Comparison of ENCODE assay signal across 1 cellular context in the genomic region with DNA sequence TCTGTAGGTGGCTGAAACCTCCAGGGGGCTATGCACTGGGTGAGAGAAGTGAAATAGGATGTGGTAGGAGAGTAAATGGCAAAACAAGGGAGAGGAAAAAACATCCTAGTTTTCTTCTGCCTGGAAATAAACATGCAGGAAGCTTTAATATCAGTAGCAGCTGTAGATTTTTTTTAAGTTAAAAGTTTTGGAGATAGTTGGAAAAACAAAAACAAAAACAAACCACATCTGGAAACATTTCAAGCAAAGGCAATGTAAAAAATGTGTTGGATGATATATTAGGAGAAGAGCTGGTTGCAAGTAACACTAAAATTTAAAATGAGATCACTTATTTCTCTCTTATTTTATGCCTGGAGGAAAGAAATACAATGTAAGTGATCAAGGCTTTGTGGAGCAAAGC.
TF ChIP-seq lines count a peak whose summit lies in the region.

No MANE protein-coding gene starts in this region.

TF ChIP-seq in SK-N-SH, 30 proteins besides CTCF, POLR2A, EP300 and RAD21 (continued from another document):
- TF ChIP-seq, protein P1, sequence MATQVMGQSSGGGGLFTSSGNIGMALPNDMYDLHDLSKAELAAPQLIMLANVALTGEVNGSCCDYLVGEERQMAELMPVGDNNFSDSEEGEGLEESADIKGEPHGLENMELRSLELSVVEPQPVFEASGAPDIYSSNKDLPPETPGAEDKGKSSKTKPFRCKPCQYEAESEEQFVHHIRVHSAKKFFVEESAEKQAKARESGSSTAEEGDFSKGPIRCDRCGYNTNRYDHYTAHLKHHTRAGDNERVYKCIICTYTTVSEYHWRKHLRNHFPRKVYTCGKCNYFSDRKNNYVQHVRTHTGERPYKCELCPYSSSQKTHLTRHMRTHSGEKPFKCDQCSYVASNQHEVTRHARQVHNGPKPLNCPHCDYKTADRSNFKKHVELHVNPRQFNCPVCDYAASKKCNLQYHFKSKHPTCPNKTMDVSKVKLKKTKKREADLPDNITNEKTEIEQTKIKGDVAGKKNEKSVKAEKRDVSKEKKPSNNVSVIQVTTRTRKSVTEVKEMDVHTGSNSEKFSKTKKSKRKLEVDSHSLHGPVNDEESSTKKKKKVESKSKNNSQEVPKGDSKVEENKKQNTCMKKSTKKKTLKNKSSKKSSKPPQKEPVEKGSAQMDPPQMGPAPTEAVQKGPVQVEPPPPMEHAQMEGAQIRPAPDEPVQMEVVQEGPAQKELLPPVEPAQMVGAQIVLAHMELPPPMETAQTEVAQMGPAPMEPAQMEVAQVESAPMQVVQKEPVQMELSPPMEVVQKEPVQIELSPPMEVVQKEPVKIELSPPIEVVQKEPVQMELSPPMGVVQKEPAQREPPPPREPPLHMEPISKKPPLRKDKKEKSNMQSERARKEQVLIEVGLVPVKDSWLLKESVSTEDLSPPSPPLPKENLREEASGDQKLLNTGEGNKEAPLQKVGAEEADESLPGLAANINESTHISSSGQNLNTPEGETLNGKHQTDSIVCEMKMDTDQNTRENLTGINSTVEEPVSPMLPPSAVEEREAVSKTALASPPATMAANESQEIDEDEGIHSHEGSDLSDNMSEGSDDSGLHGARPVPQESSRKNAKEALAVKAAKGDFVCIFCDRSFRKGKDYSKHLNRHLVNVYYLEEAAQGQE (IDR thresholded peaks at IDR 0.05; ENCODE audit: low read depth, low read length), result no peak
- TF ChIP-seq, protein P2, sequence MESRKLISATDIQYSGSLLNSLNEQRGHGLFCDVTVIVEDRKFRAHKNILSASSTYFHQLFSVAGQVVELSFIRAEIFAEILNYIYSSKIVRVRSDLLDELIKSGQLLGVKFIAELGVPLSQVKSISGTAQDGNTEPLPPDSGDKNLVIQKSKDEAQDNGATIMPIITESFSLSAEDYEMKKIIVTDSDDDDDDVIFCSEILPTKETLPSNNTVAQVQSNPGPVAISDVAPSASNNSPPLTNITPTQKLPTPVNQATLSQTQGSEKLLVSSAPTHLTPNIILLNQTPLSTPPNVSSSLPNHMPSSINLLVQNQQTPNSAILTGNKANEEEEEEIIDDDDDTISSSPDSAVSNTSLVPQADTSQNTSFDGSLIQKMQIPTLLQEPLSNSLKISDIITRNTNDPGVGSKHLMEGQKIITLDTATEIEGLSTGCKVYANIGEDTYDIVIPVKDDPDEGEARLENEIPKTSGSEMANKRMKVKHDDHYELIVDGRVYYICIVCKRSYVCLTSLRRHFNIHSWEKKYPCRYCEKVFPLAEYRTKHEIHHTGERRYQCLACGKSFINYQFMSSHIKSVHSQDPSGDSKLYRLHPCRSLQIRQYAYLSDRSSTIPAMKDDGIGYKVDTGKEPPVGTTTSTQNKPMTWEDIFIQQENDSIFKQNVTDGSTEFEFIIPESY (IDR thresholded peaks at IDR 0.05; ENCODE audit: borderline replicate concordance, low read depth), result no peak
- TF ChIP-seq, protein P3, sequence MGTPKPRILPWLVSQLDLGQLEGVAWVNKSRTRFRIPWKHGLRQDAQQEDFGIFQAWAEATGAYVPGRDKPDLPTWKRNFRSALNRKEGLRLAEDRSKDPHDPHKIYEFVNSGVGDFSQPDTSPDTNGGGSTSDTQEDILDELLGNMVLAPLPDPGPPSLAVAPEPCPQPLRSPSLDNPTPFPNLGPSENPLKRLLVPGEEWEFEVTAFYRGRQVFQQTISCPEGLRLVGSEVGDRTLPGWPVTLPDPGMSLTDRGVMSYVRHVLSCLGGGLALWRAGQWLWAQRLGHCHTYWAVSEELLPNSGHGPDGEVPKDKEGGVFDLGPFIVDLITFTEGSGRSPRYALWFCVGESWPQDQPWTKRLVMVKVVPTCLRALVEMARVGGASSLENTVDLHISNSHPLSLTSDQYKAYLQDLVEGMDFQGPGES (IDR thresholded peaks at IDR 0.05; ENCODE audit: low read depth, low read length), result no peak
- no peak for TF ChIP-seq EZH2phosphoT487 (IDR thresholded peaks at IDR 0.05; ENCODE audit: borderline replicate concordance, low read depth)
